ENCODE assay signal across 8 cellular contexts in the genomic region with DNA sequence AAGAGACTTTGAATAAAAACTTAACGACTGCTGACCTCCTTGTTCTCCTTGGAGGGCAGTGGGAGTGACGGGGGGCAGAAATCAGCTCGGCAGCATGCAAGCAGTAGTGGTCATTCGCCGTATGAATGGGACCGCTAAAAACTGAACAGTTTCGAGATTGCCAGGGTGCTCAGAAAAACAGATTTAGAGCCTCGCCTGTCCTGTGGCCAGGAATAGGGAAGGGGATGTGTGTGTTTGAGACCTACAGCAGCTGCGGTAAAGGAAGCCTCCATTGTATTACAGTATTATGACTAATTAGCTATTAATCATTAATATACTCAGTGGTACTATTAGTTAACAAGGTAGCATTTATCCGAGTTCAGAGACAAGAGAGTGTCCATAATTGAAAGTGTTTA. TPM values are rescaled to one million over a fixed set of nuclear protein-coding genes. Genes with fewer than 3 reads are reported as not detected.
DNase-seq lines count a peak whose midpoint lies in the region; ATAC-seq and TF ChIP-seq lines count a peak whose summit lies in the region.

No MANE protein-coding gene starts in this region.

- no peaks in the 10 kb centered on the region for H3K9me3 ChIP-seq in Peyer's patch

- no peak for DNase-seq in Peyer's patch
- DNase-seq in fibroblast of mammary gland (ENCODE audit: low read depth) = no peak
- DNase-seq in sciatic nerve (ENCODE audit: low spot score) = no peak
- DNase-seq in ecto neural progenitor cell (ENCODE audit: low spot score) = no peak
- no peak for DNase-seq in NCI-H774 (lab: John Stamatoyannopoulos, UW)
- DNase-seq in RPMI8226 = no peak

- TF ChIP-seq CTCF in Peyer's patch (IDR thresholded peaks at IDR 0.05) (no peak), fibroblast of mammary gland (conservative IDR thresholded peaks at IDR 0.05; ENCODE audit: control insufficient read depth, insufficient read depth, low read depth, low read length) (no peak)

- intact Hi-C loops in sciatic nerve (cut with DNase I) = no loop called here

- no peak for TF ChIP-seq POLR2A in Peyer's patch (IDR thresholded peaks at IDR 0.05)

- no peaks in the 10 kb centered on the region for H3K27me3 ChIP-seq in Peyer's patch

- no peaks in the 10 kb centered on the region for H3K36me3 ChIP-seq in Peyer's patch

- ATAC-seq in sciatic nerve (peak; percentile 12), HG02884 (IDR thresholded peaks at IDR 0.05; ENCODE audit: unreplicated experiment) (no peak)

- H3K27ac ChIP-seq in Peyer's patch = peak overlapping the region; percentile 91 to 100 (median 98)

- H3K4me3 ChIP-seq in GM08714 (ENCODE audit: low read length) (peak overlapping the region; percentile 74), Peyer's patch (peak overlapping the region; percentile 83 to 100 (median 97)), fibroblast of mammary gland (ENCODE audit: control insufficient read depth, low read depth, low read length) (peak overlapping the region; percentile 60)

- H3K4me1 ChIP-seq in Peyer's patch = peaks cover 0 to 29% (median 9%) of the 10 kb centered on the region in 4 donors

RNA-seq across cellular contexts. Expression of a gene that starts 0.7 kb away (rescaled TPM):
- total RNA-seq in Peyer's patch = 10 to 100 TPM; 36.5 to 56.1 (median 42.5) TPM
- total RNA-seq in sciatic nerve = 60.9 TPM

RNA-seq across cellular contexts. Expression of a gene that starts 52.0 kb away (rescaled TPM):
- total RNA-seq in Peyer's patch (10 to 100 TPM; 59.5 to 75.9 (median 69.9) TPM), sciatic nerve (93.5 TPM)
